In the genomic region with DNA sequence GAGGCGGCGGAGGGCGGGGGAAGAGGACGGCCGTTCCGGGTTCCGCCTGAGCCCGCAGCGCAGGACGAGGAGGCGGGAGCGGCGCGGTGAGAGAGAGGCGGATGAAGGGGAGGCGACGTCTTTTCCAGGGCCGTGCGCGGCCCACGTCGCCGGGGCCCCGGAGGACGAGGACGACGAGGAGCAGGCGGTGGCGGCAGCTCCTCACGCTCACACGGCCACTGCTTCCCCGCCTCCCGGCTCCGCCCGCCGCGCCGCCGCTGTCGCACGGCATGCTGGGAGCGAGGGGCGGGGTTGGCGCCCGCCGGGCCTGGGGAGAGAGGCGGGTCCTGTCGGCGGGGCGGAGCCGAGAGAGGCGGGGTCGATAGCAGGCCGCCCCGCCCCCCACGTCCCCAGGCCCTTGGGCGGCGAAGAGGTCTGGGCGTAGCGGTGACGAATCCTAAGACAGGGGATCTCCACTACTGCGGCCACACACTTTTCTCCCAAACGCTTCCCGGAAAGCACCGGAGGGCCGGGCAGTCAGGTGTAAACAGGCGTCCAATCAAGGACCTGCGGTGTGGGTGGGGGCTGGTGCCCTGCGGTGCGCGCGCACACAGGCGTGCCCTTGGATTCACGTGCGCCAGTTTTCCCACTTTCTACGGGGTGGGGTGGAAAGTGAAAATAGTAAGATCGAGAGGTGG, we compare ENCODE assay signal across 8 cellular contexts. TPM values are rescaled to one million over a fixed set of nuclear protein-coding genes. Genes with fewer than 3 reads are reported as not detected.
DNase-seq lines count a peak whose midpoint lies in the region; FAIRE-seq and TF ChIP-seq lines count a peak whose summit lies in the region.
"Not testable (repeated sequence)": the region's sequence is repeated elsewhere in the genome, so short reads cannot be mapped to it uniquely, and the experiment has no call there.

A gene (minus strand): TSS at position 220 of the 677 bp plus-strand sequence. CDS start 367 bp downstream, outside the sequence.

- peak within 1 kb of the TSS; percentile 57 to 95 for H3K4me3 ChIP-seq in neuronal stem cell (ENCODE audit: low read length in 2 of 2)
- peak within 1 kb of the TSS; percentile 62 to 88 (median 72) for H3K4me3 ChIP-seq in subcutaneous abdominal adipose tissue (ENCODE audit: low read depth in 1 of 5, low read length in 5 of 5)

- H3K27ac ChIP-seq in neuronal stem cell (replicated peaks; ENCODE audit: low read length) (peak within 1 kb of the TSS; percentile 94), subcutaneous abdominal adipose tissue (ENCODE audit: low read depth, low read length) (peak within 1 kb of the TSS; percentile 74)

- not testable (repeated sequence) for H3K9me3 Mint-ChIP-seq in HFFc6; activated naive CD4-positive, alpha-beta T cell treated with anti-CD3 and anti-CD28 coated beads for 36 hours

- peak within 1 kb of the TSS; percentile 73 for H2BK12ac ChIP-seq in neuronal stem cell (ENCODE audit: low read length)

- not testable (repeated sequence) for H4K8ac ChIP-seq in neuronal stem cell (ENCODE audit: low read depth, low read length)

- H3K23ac ChIP-seq in neuronal stem cell (ENCODE audit: low read depth, low read length, poor library complexity), result peak within 1 kb of the TSS; percentile 80

- not testable (repeated sequence) for H3K36me3 ChIP-seq in neuronal stem cell (replicated peaks in 1 of 2; ENCODE audit: control insufficient read depth in 2 of 2, insufficient read depth in 2 of 2, low read length in 2 of 2); subcutaneous abdominal adipose tissue (ENCODE audit: control insufficient read depth in 5 of 5, insufficient read depth in 5 of 5, low read length in 5 of 5)

- H3K9me3 ChIP-seq in neuronal stem cell (replicated peaks in 1 of 2; ENCODE audit: control insufficient read depth in 2 of 2, insufficient read depth in 1 of 2, low read depth in 1 of 2, low read length in 2 of 2); subcutaneous abdominal adipose tissue (ENCODE audit: control insufficient read depth in 5 of 5, low read length in 5 of 5): not testable (repeated sequence)

- DNase-seq in GM04504 (ENCODE audit: low read depth), result peak; percentile 74
- DNase-seq in HFFc6, result peak; percentile 96
- DNase-seq in NAMALWA (ENCODE audit: low spot score), result peak; percentile 91
- peak; percentile 92 for DNase-seq in SK-N-DZ (ENCODE audit: low spot score)
- DNase-seq in activated naive CD4-positive, alpha-beta T cell treated with anti-CD3 and anti-CD28 coated beads for 36 hours, result peak; percentile 98
- DNase-seq in frontal cortex (ENCODE audit: low spot score in 2 of 2), result peak; percentile 87 to 88
- peak; percentile 96 for DNase-seq in neuronal stem cell (ENCODE audit: low spot score)

- H3K27me3 Mint-ChIP-seq in HFFc6 (ENCODE audit: insufficient read depth); activated naive CD4-positive, alpha-beta T cell treated with anti-CD3 and anti-CD28 coated beads for 36 hours (ENCODE audit: low read depth): not testable (repeated sequence)

- peak within 1 kb of the TSS; percentile 96 for H2AFZ ChIP-seq in neuronal stem cell (ENCODE audit: low read length)

- CTCF ChIA-PET in activated naive CD4-positive, alpha-beta T cell treated with anti-CD3 and anti-CD28 coated beads for 36 hours (lab: Charles Lee), result not testable (repeated sequence)

- not testable (repeated sequence) for H3K4me1 ChIP-seq in neuronal stem cell (ENCODE audit: control insufficient read depth in 2 of 2, insufficient read depth in 1 of 2, low read depth in 1 of 2, low read length in 2 of 2)
- peaks cover 0 to 17% (median 12%) of the 10 kb centered on the region in 5 donors for H3K4me1 ChIP-seq in subcutaneous abdominal adipose tissue (ENCODE audit: control insufficient read depth in 5 of 5, insufficient read depth in 5 of 5, low read length in 5 of 5)

- H3K9ac ChIP-seq in neuronal stem cell (ENCODE audit: low read depth, low read length, poor library complexity) (peak within 1 kb of the TSS; percentile 84), subcutaneous abdominal adipose tissue (ENCODE audit: low read length in 5 of 5) (peak within 1 kb of the TSS; percentile 44 to 85 (median 77))

- not testable (repeated sequence) for H2BK5ac ChIP-seq in neuronal stem cell (ENCODE audit: low read length)

- H3K27ac Mint-ChIP-seq in HFFc6, result peak within 1 kb of the TSS; percentile 90
- H3K27ac Mint-ChIP-seq in activated naive CD4-positive, alpha-beta T cell treated with anti-CD3 and anti-CD28 coated beads for 36 hours, result peak within 1 kb of the TSS; percentile 97

- H3K4me1 Mint-ChIP-seq in HFFc6 (ENCODE audit: low read depth), result peaks cover 27% of the 10 kb centered on the region
- H3K4me1 Mint-ChIP-seq in activated naive CD4-positive, alpha-beta T cell treated with anti-CD3 and anti-CD28 coated beads for 36 hours (ENCODE audit: low read depth), result peaks cover 24% of the 10 kb centered on the region

- not testable (repeated sequence) for FAIRE-seq in frontal cortex (lab: Jason Lieb, UNC)

- peak within 1 kb of the TSS; percentile 82 for H3K14ac ChIP-seq in neuronal stem cell (ENCODE audit: low read length)

- not testable (repeated sequence) for H2AK5ac ChIP-seq in neuronal stem cell (ENCODE audit: low read depth, low read length)

- not testable (repeated sequence) for H2BK15ac ChIP-seq in neuronal stem cell (ENCODE audit: low read length)

- not testable (repeated sequence) for H4K91ac ChIP-seq in neuronal stem cell (ENCODE audit: low read depth, low read length, poor library complexity)

- H2BK120ac ChIP-seq in neuronal stem cell (ENCODE audit: low read depth, low read length), result not testable (repeated sequence)

- H3K4ac ChIP-seq in neuronal stem cell (ENCODE audit: low read length), result not testable (repeated sequence)

- H3K79me1 ChIP-seq in neuronal stem cell (ENCODE audit: low read depth, low read length), result not testable (repeated sequence)

- TF ChIP-seq CTCF in HFFc6 (IDR thresholded peaks at IDR 0.05), result not testable (repeated sequence)

- no CpG with 5 or more reads among the region's 77 CpGs for WGBS in neuronal stem cell (ENCODE audit: extremely low coverage in 2 of 2, insufficient read length in 2 of 2, insufficient replicate concordance in 1 of 2), 2 donors

- peak within 1 kb of the TSS; percentile 96 for H3K4me3 Mint-ChIP-seq in HFFc6
- peak within 1 kb of the TSS; percentile 98 for H3K4me3 Mint-ChIP-seq in activated naive CD4-positive, alpha-beta T cell treated with anti-CD3 and anti-CD28 coated beads for 36 hours

- not testable (repeated sequence) for H3K36me3 Mint-ChIP-seq in HFFc6 (ENCODE audit: low read depth)
- peaks cover 13% of the 10 kb centered on the region for H3K36me3 Mint-ChIP-seq in activated naive CD4-positive, alpha-beta T cell treated with anti-CD3 and anti-CD28 coated beads for 36 hours (ENCODE audit: low read depth)

- H3K27me3 ChIP-seq in neuronal stem cell (ENCODE audit: control insufficient read depth in 3 of 3, insufficient read depth in 3 of 3, low read depth in 1 of 3, low read length in 3 of 3); subcutaneous abdominal adipose tissue (ENCODE audit: control insufficient read depth in 5 of 5, insufficient read depth in 4 of 5, low read length in 5 of 5): not testable (repeated sequence)

- intact Hi-C loops in activated naive CD4-positive, alpha-beta T cell treated with anti-CD3 and anti-CD28 coated beads for 36 hours (cut with micrococcal nuclease), result loop anchor here (1.0 to 10.0 kb wide), 7 partner anchors 20 to 596 kb away; a partner anchor contains a TSS

- H3K18ac ChIP-seq in neuronal stem cell (ENCODE audit: low read length), result peak within 1 kb of the TSS; percentile 94

- peak within 1 kb of the TSS; percentile 65 for H3K4me2 ChIP-seq in neuronal stem cell (ENCODE audit: insufficient read depth, low read length, poor library complexity, severe bottlenecking)

RNA-seq across cellular contexts. Expression of the gene that starts here (rescaled TPM):
- 10 to 100 TPM; 31.3 to 43.0 (median 35.4) TPM for total RNA-seq in HFFc6 (2021; fragmentation: NEBNext Ultra II Directional; extraction: Animal tissue kit (Norgen Biotek cat#: 25700))
- polyA plus RNA-seq in SK-N-DZ (2014; cell fraction: cytosol; rRNA removed), result 14.4 and 18.9 TPM in 2 replicates
- polyA plus RNA-seq in SK-N-DZ (2014; cell fraction: nucleus; rRNA removed), result 19.1 and 28.3 TPM in 2 replicates
- total RNA-seq in activated naive CD4-positive, alpha-beta T cell treated with anti-CD3 and anti-CD28 coated beads for 36 hours, result 100 to 1,000 TPM in 1 of 2 experiments, 10 to 100 TPM in 1; 96.7 to 106 TPM
- 89.3 TPM for total RNA-seq in frontal cortex
- 10.9 TPM for polyA plus RNA-seq in neuronal stem cell (2013, experiment 1 of 2)
- polyA plus RNA-seq in neuronal stem cell (2013, experiment 2 of 2), result 12.0 TPM

Comparison
In these comparisons a context has a peak if more than half of its experiments do, and no peak if none do; other contexts are left out.
1. Peak in every context shown above with its lines: DNase-seq, H3K4me3 ChIP-seq and H3K27ac ChIP-seq.